In the genomic region with DNA sequence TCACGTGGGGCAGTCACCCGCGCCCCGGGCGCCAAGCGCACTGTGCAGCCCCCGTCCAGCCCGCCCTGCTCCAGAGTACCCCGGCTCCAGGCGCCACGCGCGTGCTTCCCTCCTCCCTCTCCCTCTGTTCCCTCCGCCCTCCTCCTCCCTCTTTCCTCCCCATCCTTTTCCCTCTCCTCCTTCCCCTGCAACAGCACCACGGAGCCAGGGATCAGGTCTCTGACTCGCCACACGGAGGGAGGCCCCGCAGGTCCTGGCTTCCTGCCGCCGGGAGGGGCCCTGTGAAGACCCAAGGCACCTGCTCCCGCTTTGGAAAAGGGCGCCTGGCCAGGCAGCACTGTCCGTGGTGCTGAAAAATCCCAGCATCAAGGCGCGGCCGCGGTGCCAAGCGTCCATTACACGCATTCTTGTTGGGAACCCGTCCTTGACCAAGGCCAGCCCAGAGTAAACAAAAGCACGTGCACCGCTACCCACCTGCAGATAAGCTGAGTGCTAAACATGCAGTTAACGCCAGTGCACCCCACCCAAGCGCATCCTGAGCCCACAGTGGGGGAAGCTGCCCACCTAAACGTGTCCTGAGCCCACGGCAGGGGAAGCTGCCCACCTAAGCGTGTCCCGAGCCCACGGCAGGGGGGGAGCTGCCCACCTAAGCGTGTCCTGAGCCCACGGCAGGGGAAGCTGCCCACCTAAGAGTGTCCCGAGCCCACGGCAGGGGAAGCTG, we compare ENCODE assay signal across 9 cellular contexts. TPM values are rescaled to one million over a fixed set of nuclear protein-coding genes. Genes with fewer than 3 reads are reported as not detected.
DNase-seq lines count a peak whose midpoint lies in the region; ATAC-seq, FAIRE-seq and TF ChIP-seq lines count a peak whose summit lies in the region.
"Had no signal": no experiment of that assay in that cellular context is flagged by ENCODE, and none has a peak within 500 bp of the region (broad histone marks: within the 10 kb centered on the region; RNA-seq: fewer than 3 reads in every experiment).

No MANE protein-coding gene starts in this region.

- no peak for TF ChIP-seq CTCF in A549 (IDR thresholded peaks at IDR 0.05)
- no peak for TF ChIP-seq CTCF in GM12865 (IDR thresholded peaks at IDR 0.05; ENCODE audit: insufficient read depth, low read depth, low read length, missing control alignments)

- no peak for TF ChIP-seq RAD21 in A549 (conservative IDR thresholded peaks at IDR 0.05 in 1 of 2, IDR thresholded peaks at IDR 0.05 in 1 of 2)

- DNase-seq in A549 (ENCODE audit: low read depth in 1 of 2, low spot score in 1 of 2) (peak; percentile 26 to 49), GM12865 (ENCODE audit: low read depth) (peak; percentile 20), SK-MEL-5 (ENCODE audit: low read depth, low spot score) (peak; percentile 33), right cardiac atrium (peak; percentile 27 to 72 (median 64)), amniotic stem cell (lab: John Stamatoyannopoulos, UW) (no peak)
- no peak for DNase-seq in activated CD8-positive, alpha-beta memory T cell treated with anti-CD3 and anti-CD28 coated beads, Interleukin-2, amount 50 U/mL, for 48 hours

- H3K9me3 ChIP-seq in A549 (no peaks in the 10 kb centered on the region), right cardiac atrium (ENCODE audit: control insufficient read depth, low read length) (no peaks in the 10 kb centered on the region)

- POLR2A ChIA-PET in A549 (lab: Yijun Ruan, JAX): no interaction called here

- H3K4me3 ChIP-seq in A549 (no peak overlapping the region), GM12865 (ENCODE audit: low read depth, low read length) (no peak overlapping the region), right cardiac atrium (ENCODE audit: low read length) (no peak overlapping the region)

- no peak overlapping the region for H3K4me2 ChIP-seq in A549

- intact Hi-C loops in right cardiac atrium (cut with DNase I): no loop called here

- no peak overlapping the region for H3K27ac ChIP-seq in A549
- no peak overlapping the region for H3K27ac ChIP-seq in right cardiac atrium (ENCODE audit: low read length)

- no peak for FAIRE-seq in A549 (lab: Jason Lieb, UNC)
- FAIRE-seq: keratinocyte had no signal

- no peaks in the 10 kb centered on the region for H3K27me3 ChIP-seq in right cardiac atrium (ENCODE audit: control insufficient read depth, insufficient read depth)

- TF ChIP-seq EP300 in A549 (IDR thresholded peaks at IDR 0.05): no peak

- ATAC-seq in A549: peak; percentile 25 to 38; a peak in 4 of 6 replicates
- ATAC-seq in right cardiac atrium: peak in 1 of 2 donors; percentile 27
- ATAC-seq in GM18511 (IDR thresholded peaks at IDR 0.05; ENCODE audit: unreplicated experiment): no peak
- ATAC-seq in HG03460 (IDR thresholded peaks at IDR 0.05; ENCODE audit: unreplicated experiment): no peak

- no peak for TF ChIP-seq POLR2A in A549 (IDR thresholded peaks at IDR 0.05; ENCODE audit: low read length)

- CTCF ChIA-PET in A549 (lab: Yijun Ruan, JAX): interaction anchor here (1.4 kb wide), 1 partner anchor 73 kb away, joined by 4 read pairs; no protein-coding TSS in a partner anchor

- H3K4me1 ChIP-seq in A549 (no peaks in the 10 kb centered on the region), right cardiac atrium (ENCODE audit: control insufficient read depth, insufficient read depth, low read length) (no peaks in the 10 kb centered on the region)

- in situ Hi-C loops in SK-MEL-5 (cut with HindIII; ENCODE audit: low pct_unique_long_range_greater_than_20kb, low sequenced_read_pairs): no loop called here

- 16% methylated on average over 33 of the region's 43 CpGs for WGBS in A549 (ENCODE audit: missing lambda C conversion rate)
- WGBS in right cardiac atrium: 22% methylated on average over 43 of the region's 43 CpGs

TF ChIP-seq in A549, 52 proteins besides CTCF, POLR2A, EP300 and RAD21:
- TF ChIP-seq EHMT2 (IDR thresholded peaks at IDR 0.05; ENCODE audit: low read depth) (no peak; the same call in 1 of the 2 replicates), MAX (IDR thresholded peaks at IDR 0.05) (peak; percentile 26; the same call in 1 of the 2 replicates), HOXB5 (CRISPR knock-in tag; IDR thresholded peaks at IDR 0.05) (0 out of 2 replicates have a peak, but pooled peaks have one; percentile 25), E2F6 (IDR thresholded peaks at IDR 0.05; ENCODE audit: borderline replicate concordance, low read depth) (no peak), REST (IDR thresholded peaks at IDR 0.05) (peak; percentile 96), NFE2L2 (conservative IDR thresholded peaks at IDR 0.05; ENCODE audit: low read length) (no peak)
- TF ChIP-seq, protein P1, sequence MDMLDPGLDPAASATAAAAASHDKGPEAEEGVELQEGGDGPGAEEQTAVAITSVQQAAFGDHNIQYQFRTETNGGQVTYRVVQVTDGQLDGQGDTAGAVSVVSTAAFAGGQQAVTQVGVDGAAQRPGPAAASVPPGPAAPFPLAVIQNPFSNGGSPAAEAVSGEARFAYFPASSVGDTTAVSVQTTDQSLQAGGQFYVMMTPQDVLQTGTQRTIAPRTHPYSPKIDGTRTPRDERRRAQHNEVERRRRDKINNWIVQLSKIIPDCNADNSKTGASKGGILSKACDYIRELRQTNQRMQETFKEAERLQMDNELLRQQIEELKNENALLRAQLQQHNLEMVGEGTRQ (IDR thresholded peaks at IDR 0.05): no peak
TF ChIP-seq in A549: peak in this region for 3.

RNA-seq across cellular contexts. Expression of gene SLC6A18, which starts 21.7 kb away (rescaled TPM):
- polyA plus RNA-seq in A549 (2011; rRNA removed) (not detected in 2 replicates), A549 (2017; fragmentation: RNase III; extraction: RNeasy Plus Mini Kit Qiagen cat#74134 plus additional on column Dnase treatment) (not detected in 3 replicates), right cardiac atrium (not detected)
- polyA plus RNA-seq in A549 (2012; cell fraction: cytosol; rRNA removed): not detected in 2 replicates
- not detected in 2 replicates for polyA plus RNA-seq in A549 (2012; cell fraction: nucleus; rRNA removed)
- not detected in 2 replicates for polyA minus RNA-seq in A549 (2011; rRNA and poly(A)+ RNA removed)
- total RNA-seq in SK-MEL-5 (2014; rRNA removed; shearing (Covaris generic)): not detected in 2 replicates
- not detected in 2 replicates for polyA plus RNA-seq in SK-MEL-5 (2015; cell fraction: cytosol; rRNA removed)
- polyA plus RNA-seq in SK-MEL-5 (2015; cell fraction: nucleus; rRNA removed): not detected in 2 replicates
- total RNA-seq in right cardiac atrium: not detected
- polyA plus RNA-seq: keratinocyte had no signal

RNA-seq across cellular contexts. Expression of gene SLC6A19, which starts 45.5 kb away (rescaled TPM):
- not detected in 2 replicates for polyA plus RNA-seq in A549 (2011; rRNA removed)
- polyA plus RNA-seq in A549 (2012; cell fraction: cytosol; rRNA removed): 0.01 and 0.03 TPM in 2 replicates
- 0.02 and 0.10 TPM in 2 replicates for polyA plus RNA-seq in A549 (2012; cell fraction: nucleus; rRNA removed)
- 0.01 to 0.03 TPM in 2 of 3 replicates, not detected in the other for polyA plus RNA-seq in A549 (2017; fragmentation: RNase III; extraction: RNeasy Plus Mini Kit Qiagen cat#74134 plus additional on column Dnase treatment)
- polyA minus RNA-seq in A549 (2011; rRNA and poly(A)+ RNA removed): not detected in 2 replicates
- not detected in 2 replicates for total RNA-seq in SK-MEL-5 (2014; rRNA removed; shearing (Covaris generic))
- polyA plus RNA-seq in SK-MEL-5 (2015; cell fraction: cytosol; rRNA removed): not detected in 2 replicates
- not detected in 2 replicates for polyA plus RNA-seq in SK-MEL-5 (2015; cell fraction: nucleus; rRNA removed)
- total RNA-seq in right cardiac atrium: not detected
- polyA plus RNA-seq in right cardiac atrium: not detected
- polyA plus RNA-seq: keratinocyte had no signal

RNA-seq across cellular contexts. Expression of gene TERT, which starts 48.0 kb away (rescaled TPM):
- 1.1 and 1.2 TPM in 2 replicates for polyA plus RNA-seq in A549 (2011; rRNA removed)
- polyA plus RNA-seq in A549 (2012; cell fraction: cytosol; rRNA removed): 6.2 and 7.5 TPM in 2 replicates
- 36.4 and 48.1 TPM in 2 replicates for polyA plus RNA-seq in A549 (2012; cell fraction: nucleus; rRNA removed)
- 3.9 to 5.2 TPM (median 4.0 TPM) in 3 replicates for polyA plus RNA-seq in A549 (2017; fragmentation: RNase III; extraction: RNeasy Plus Mini Kit Qiagen cat#74134 plus additional on column Dnase treatment)
- polyA minus RNA-seq in A549 (2011; rRNA and poly(A)+ RNA removed): 1.2 and 2.3 TPM in 2 replicates
- 0.35 and 0.42 TPM in 2 replicates for total RNA-seq in SK-MEL-5 (2014; rRNA removed; shearing (Covaris generic))
- polyA plus RNA-seq in SK-MEL-5 (2015; cell fraction: cytosol; rRNA removed): 0.92 and 1.4 TPM in 2 replicates
- polyA plus RNA-seq in SK-MEL-5 (2015; cell fraction: nucleus; rRNA removed): 28.3 and 30.7 TPM in 2 replicates
- not detected for total RNA-seq in right cardiac atrium
- polyA plus RNA-seq in right cardiac atrium: not detected
- polyA plus RNA-seq: keratinocyte had no signal

Comparison
In these comparisons a context has a peak if more than half of its experiments do, and no peak if none do; other contexts are left out.
1. ATAC-seq: peak in A549 (2 of 2); none in GM18511 (single experiment) and HG03460 (single experiment).
2. DNase-seq: peak in A549 (2 of 2), GM12865 (single experiment), SK-MEL-5 (single experiment) and right cardiac atrium (3 of 3); none in activated CD8-positive, alpha-beta memory T cell treated with anti-CD3 and anti-CD28 coated beads, Interleukin-2, amount 50 U/mL, for 48 hours (single experiment) and amniotic stem cell (single experiment).